Comparison of ENCODE assay signal across 12 cellular contexts in the genomic region with DNA sequence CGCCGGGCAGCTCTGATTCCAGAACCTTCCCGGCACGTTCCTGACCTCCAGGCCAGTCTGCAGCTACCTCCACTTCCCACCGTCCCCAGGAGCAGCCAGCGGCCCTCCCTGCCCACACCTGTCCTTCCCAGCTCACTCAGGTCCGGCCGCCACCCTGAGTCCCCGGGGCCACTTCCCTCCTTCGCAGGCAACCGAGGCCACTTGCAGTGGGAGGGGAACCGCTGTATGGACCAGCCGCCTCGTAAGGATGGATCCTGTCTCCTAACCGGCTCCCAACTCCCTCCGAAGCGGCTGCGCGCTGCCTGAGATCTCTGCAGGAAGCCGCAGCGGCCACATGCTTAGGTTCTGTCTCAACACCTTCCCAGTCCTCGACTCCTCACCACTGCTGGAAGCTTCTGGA. TPM values are rescaled to one million over a fixed set of nuclear protein-coding genes. Genes with fewer than 3 reads are reported as not detected.
DNase-seq lines count a peak whose midpoint lies in the region; ATAC-seq, FAIRE-seq and TF ChIP-seq lines count a peak whose summit lies in the region.
"Had no signal": no experiment of that assay in that cellular context is flagged by ENCODE, and none has a peak within 500 bp of the region (broad histone marks: within the 10 kb centered on the region; RNA-seq: fewer than 3 reads in every experiment).

No MANE protein-coding gene starts in this region.

- POLR2A ChIA-PET in CD4-positive, alpha-beta memory T cell (lab: Charles Lee; ENCODE audit: partially characterized antibody), result interaction anchor here (1.7 to 11.1 kb wide), 2 partner anchors 11 to 14 kb away, joined by 6 to 155 read pairs; a partner anchor contains a TSS
- POLR2A ChIA-PET in naive thymus-derived CD8-positive, alpha-beta T cell (lab: Charles Lee), result interaction anchor here (0.8 to 5.3 kb wide), 4 partner anchors 15 to 122 kb away, joined by 3 to 78 read pairs (median 14); a partner anchor contains a TSS

- TF ChIP-seq POLR2A in GM12892 (IDR thresholded peaks at IDR 0.05; ENCODE audit: low read depth, low read length), result no peak

- peaks cover 78% of the 10 kb centered on the region for H3K4me1 ChIP-seq in CD4-positive, alpha-beta memory T cell (ENCODE audit: insufficient read depth, low read length)
- H3K4me1 ChIP-seq in mammary epithelial cell (ENCODE audit: insufficient read depth, low read length), result peaks cover 41% of the 10 kb centered on the region

- no peak for FAIRE-seq in GM12892 (lab: Jason Lieb, UNC)
- FAIRE-seq: frontal cortex had no signal

- no peak overlapping the region for H3K4me2 ChIP-seq in mammary epithelial cell (ENCODE audit: insufficient read depth, low read depth, low read length)

- H3K27me3 ChIP-seq in CD4-positive, alpha-beta memory T cell (ENCODE audit: insufficient read depth, low read length), result no peaks in the 10 kb centered on the region
- H3K27me3 ChIP-seq in H7 (ENCODE audit: control insufficient read depth, insufficient read depth, low read length), result no peaks in the 10 kb centered on the region
- H3K27me3 ChIP-seq in mammary epithelial cell (ENCODE audit: insufficient read depth, low read length), result no peaks in the 10 kb centered on the region
- H3K27me3 ChIP-seq: neural progenitor cell had no signal

- dilution Hi-C loops in mammary epithelial cell (cut with HindIII; ENCODE audit: low sequenced_read_pairs), result loop anchor here (5.0 kb wide), 3 partner anchors 54 to 244 kb away; no protein-coding TSS in a partner anchor

- no peaks in the 10 kb centered on the region for H3K27me3 Mint-ChIP-seq in CD4-positive, alpha-beta memory T cell
- no peaks in the 10 kb centered on the region for H3K27me3 Mint-ChIP-seq in activated naive CD8-positive, alpha-beta T cell treated with anti-CD3 and anti-CD28 coated beads for 36 hours
- H3K27me3 Mint-ChIP-seq in naive thymus-derived CD8-positive, alpha-beta T cell, result no peaks in the 10 kb centered on the region

- no peaks in the 10 kb centered on the region for H3K9me3 Mint-ChIP-seq in CD4-positive, alpha-beta memory T cell
- no peaks in the 10 kb centered on the region for H3K9me3 Mint-ChIP-seq in activated naive CD8-positive, alpha-beta T cell treated with anti-CD3 and anti-CD28 coated beads for 36 hours
- H3K9me3 Mint-ChIP-seq in naive thymus-derived CD8-positive, alpha-beta T cell, result no peaks in the 10 kb centered on the region
- H3K9me3 Mint-ChIP-seq: endodermal cell, neural progenitor cell had no signal

- no peak for DNase-seq in CD4-positive, alpha-beta memory T cell
- peak; percentile 63 for DNase-seq in H7
- DNase-seq in activated naive CD8-positive, alpha-beta T cell treated with anti-CD3 and anti-CD28 coated beads for 36 hours, result no peak
- DNase-seq in naive thymus-derived CD8-positive, alpha-beta T cell, result no peak
- no peak for DNase-seq in stimulated activated naive CD4-positive, alpha-beta T cell treated with Interleukin-2 at 50 U/mL for 16 hours (lab: John Stamatoyannopoulos, UW)
- no peak for DNase-seq in GM12892 (ENCODE audit: insufficient read length)
- DNase-seq in mammary epithelial cell, result no peak
- DNase-seq: aorta had no signal

- peaks cover 20 to 84% (median 57%) of the 10 kb centered on the region in 4 donors for H3K4me1 Mint-ChIP-seq in CD4-positive, alpha-beta memory T cell
- peaks cover 52% of the 10 kb centered on the region for H3K4me1 Mint-ChIP-seq in activated naive CD8-positive, alpha-beta T cell treated with anti-CD3 and anti-CD28 coated beads for 36 hours
- H3K4me1 Mint-ChIP-seq in naive thymus-derived CD8-positive, alpha-beta T cell, result peaks cover 28 to 82% (median 72%) of the 10 kb centered on the region in 4 donors

- WGBS in mammary epithelial cell (ENCODE audit: low coverage, missing lambda C conversion rate), result 100% methylated on average over 11 of the region's 22 CpGs

- ATAC-seq in naive thymus-derived CD8-positive, alpha-beta T cell, result no peak

- intact Hi-C loops in CD4-positive, alpha-beta memory T cell (cut with micrococcal nuclease), result loop anchor here (10.0 kb wide), 1 partner anchor 134 kb away; a partner anchor contains a TSS
- intact Hi-C loops in mammary epithelial cell (cut with micrococcal nuclease), result no loop called here

- peaks cover 13% of the 10 kb centered on the region for H3K36me3 ChIP-seq in CD4-positive, alpha-beta memory T cell (ENCODE audit: insufficient read depth, low read length)
- H3K36me3 ChIP-seq in H7 (replicated peaks; ENCODE audit: control insufficient read depth, insufficient read depth, low read length) (no peaks in the 10 kb centered on the region), mammary epithelial cell (ENCODE audit: insufficient read depth, low read length) (no peaks in the 10 kb centered on the region)
- H3K36me3 ChIP-seq: neural progenitor cell had no signal

- CTCF ChIA-PET in CD4-positive, alpha-beta memory T cell (lab: Charles Lee; ENCODE audit: partially characterized antibody), result interaction anchor here (1.5 to 3.7 kb wide), 2 partner anchors 11 to 14 kb away, joined by 4 to 15 read pairs; no protein-coding TSS in a partner anchor
- CTCF ChIA-PET in mammary epithelial cell (lab: Charles Lee; ENCODE audit: low non-redundant PET), result no interaction called here

- H3K36me3 Mint-ChIP-seq in CD4-positive, alpha-beta memory T cell, result peaks cover 0 to 8% of the 10 kb centered on the region in 2 donors
- peaks cover 8% of the 10 kb centered on the region for H3K36me3 Mint-ChIP-seq in activated naive CD8-positive, alpha-beta T cell treated with anti-CD3 and anti-CD28 coated beads for 36 hours
- no peaks in the 10 kb centered on the region for H3K36me3 Mint-ChIP-seq in naive thymus-derived CD8-positive, alpha-beta T cell

- in situ Hi-C loops in mammary epithelial cell (cut with MboI; ENCODE audit: low sequenced_read_pairs in 2 of 2), result no loop called here

- no peak for TF ChIP-seq CTCF in mammary epithelial cell (conservative IDR thresholded peaks at IDR 0.05 in 1 of 2, IDR thresholded peaks at IDR 0.05 in 1 of 2; ENCODE audit: extremely low read depth in 1 of 2, insufficient read depth in 1 of 2, low read depth in 1 of 2, low read length in 2 of 2)

- no peaks in the 10 kb centered on the region for H4K20me1 ChIP-seq in mammary epithelial cell (ENCODE audit: insufficient read depth, low read length)

- peak overlapping the region in 6 of 8 donors; percentile 5 to 59 (median 42) for H3K4me3 Mint-ChIP-seq in CD4-positive, alpha-beta memory T cell
- H3K4me3 Mint-ChIP-seq in activated naive CD8-positive, alpha-beta T cell treated with anti-CD3 and anti-CD28 coated beads for 36 hours, result peak overlapping the region; percentile 87
- H3K4me3 Mint-ChIP-seq in naive thymus-derived CD8-positive, alpha-beta T cell, result peak overlapping the region in 8 of 10 donors; percentile 16 to 87 (median 54)

- no peak overlapping the region for H3K9ac ChIP-seq in mammary epithelial cell (ENCODE audit: insufficient read depth, low read length)
- H3K9ac ChIP-seq: neural progenitor cell had no signal

- H3K27ac ChIP-seq in CD4-positive, alpha-beta memory T cell (ENCODE audit: low read depth, low read length), result no peak overlapping the region
- H3K27ac ChIP-seq in mammary epithelial cell (ENCODE audit: insufficient read depth, low read depth, low read length), result no peak overlapping the region
- H3K27ac ChIP-seq: neural progenitor cell, thoracic aorta had no signal

- peaks cover 16% of the 10 kb centered on the region for H3K79me2 ChIP-seq in mammary epithelial cell (ENCODE audit: insufficient read depth, low read length)

- no peaks in the 10 kb centered on the region for H3K9me3 ChIP-seq in CD4-positive, alpha-beta memory T cell (ENCODE audit: control insufficient read depth in 1 of 2, low read length in 2 of 2)
- no peaks in the 10 kb centered on the region for H3K9me3 ChIP-seq in mammary epithelial cell (replicated peaks; ENCODE audit: insufficient read depth, low read length)
- H3K9me3 ChIP-seq: thoracic aorta had no signal

- no peak overlapping the region for H3K4me3 ChIP-seq in CD4-positive, alpha-beta memory T cell (ENCODE audit: low read length in 2 of 2)
- H3K4me3 ChIP-seq in H7 (ENCODE audit: insufficient read depth, low read depth, low read length) (no peak overlapping the region), mammary epithelial cell (replicated peaks in 1 of 3; ENCODE audit: insufficient read depth in 1 of 3, low read depth in 2 of 3, low read length in 3 of 3) (no peak overlapping the region)
- H3K4me3 ChIP-seq: neural progenitor cell had no signal

- H3K27ac Mint-ChIP-seq in CD4-positive, alpha-beta memory T cell, result peak overlapping the region in 5 of 7 donors; percentile 51 to 89 (median 68)
- peak overlapping the region; percentile 92 for H3K27ac Mint-ChIP-seq in activated naive CD8-positive, alpha-beta T cell treated with anti-CD3 and anti-CD28 coated beads for 36 hours
- H3K27ac Mint-ChIP-seq in naive thymus-derived CD8-positive, alpha-beta T cell, result peak overlapping the region in 6 of 10 donors; percentile 39 to 82 (median 70)
- H3K27ac Mint-ChIP-seq: endodermal cell, neural progenitor cell had no signal

- no peak overlapping the region for H2AFZ ChIP-seq in mammary epithelial cell (ENCODE audit: low read depth, low read length)
- H2AFZ ChIP-seq: neural progenitor cell had no signal

- no TSS peak for BruUV-seq in mammary epithelial cell (replicated peaks; lab: Mats Ljungman, UMichigan)

RNA-seq across cellular contexts. Expression of a gene that starts 7.5 kb away (rescaled TPM):
- 10 to 100 TPM; 52.1 to 55.8 TPM for total RNA-seq in CD4-positive, alpha-beta memory T cell
- 10 to 100 TPM; 46.7 to 67.3 TPM for polyA plus RNA-seq in CD4-positive, alpha-beta memory T cell
- 50.7 and 66.1 TPM in 2 replicates for total RNA-seq in H7 (2014; rRNA removed; shearing (Covaris generic))
- total RNA-seq in activated naive CD8-positive, alpha-beta T cell treated with anti-CD3 and anti-CD28 coated beads for 36 hours, result 10 to 100 TPM; 27.2 to 28.7 TPM
- 10 to 100 TPM; 38.1 to 38.2 TPM for total RNA-seq in naive thymus-derived CD8-positive, alpha-beta T cell
- 10 to 100 TPM; 39.1 to 51.7 (median 40.3) TPM for polyA plus RNA-seq in naive thymus-derived CD8-positive, alpha-beta T cell
- 6.3 TPM for polyA plus RNA-seq in GM12892 (2012; ENCODE audit: missing spikeins)
- total RNA-seq in mammary epithelial cell, result 10 to 100 TPM; 33.8 to 49.8 TPM
- 27.9 TPM for polyA plus RNA-seq in mammary epithelial cell
- 25.5 TPM for polyA minus RNA-seq in mammary epithelial cell

RNA-seq across cellular contexts. Expression of a gene that starts 16.1 kb away (rescaled TPM):
- total RNA-seq in CD4-positive, alpha-beta memory T cell, result 10 to 100 TPM; 11.5 to 12.2 TPM
- polyA plus RNA-seq in CD4-positive, alpha-beta memory T cell, result 1 to 10 TPM in 1 of 2 donors, under 1 TPM in 1; 0.58 to 2.6 TPM
- total RNA-seq in H7 (2014; rRNA removed; shearing (Covaris generic)), result 16.6 and 19.3 TPM in 2 replicates
- total RNA-seq in activated naive CD8-positive, alpha-beta T cell treated with anti-CD3 and anti-CD28 coated beads for 36 hours, result 1 to 10 TPM; 5.3 to 5.6 TPM
- 10 to 100 TPM in 1 of 2 experiments, 1 to 10 TPM in 1; 9.5 to 10.4 TPM for total RNA-seq in naive thymus-derived CD8-positive, alpha-beta T cell
- polyA plus RNA-seq in naive thymus-derived CD8-positive, alpha-beta T cell, result 1 to 10 TPM; 1.0 to 1.3 (median 1.3) TPM
- 0.04 TPM for polyA plus RNA-seq in GM12892 (2012; ENCODE audit: missing spikeins)
- total RNA-seq in mammary epithelial cell, result 10 to 100 TPM; 14.1 to 27.3 TPM
- polyA plus RNA-seq in mammary epithelial cell, result 6.7 TPM
- 13.1 TPM for polyA minus RNA-seq in mammary epithelial cell
